In genomic region chr3:171749128-171749527, GRCh38 we compare ENCODE assay signal across 15 cellular contexts.
"Had no signal": no experiment of that assay in that cellular context is flagged by ENCODE, and none has a peak within 500 bp of the region (broad histone marks: within the 10 kb centered on the region; RNA-seq: fewer than 3 reads in every experiment).

No MANE protein-coding gene starts in this region.

- H3K36me3 ChIP-seq: ovary, sigmoid colon had no signal

- H3K4me3 ChIP-seq: mucosa of descending colon, ovary, sigmoid colon, spleen had no signal

- H3K27ac ChIP-seq: foreskin keratinocyte, sigmoid colon had no signal

- H3K27me3 ChIP-seq: foreskin keratinocyte, ovary, sigmoid colon, spleen had no signal

- ATAC-seq: activated CD4-positive, alpha-beta T cell treated with anti-CD3 and anti-CD28 coated beads for 36 hours; activated naive CD4-positive, alpha-beta T cell treated with anti-CD3 and anti-CD28 coated beads, Interleukin-2, amount 50 U/mL, for 72 hours; effector memory CD8-positive, alpha-beta T cell; foreskin keratinocyte; left lobe of liver; mucosa of descending colon; stimulated activated memory B cell treated with anti-CD40 and anti-IgM and Interleukin-4, amounts not matched to agents 10 μg/mL and 1 μg/mL and 100 μg/mL, for 72 hours; WTC11 had no signal

- DNase-seq: activated CD4-positive, alpha-beta T cell treated with anti-CD3 and anti-CD28 coated beads for 36 hours; activated CD4-positive, alpha-beta T cell treated with anti-CD3 and anti-CD28 coated beads, Interleukin-2, amount 50 U/mL, for 48 hours; activated gamma-delta T cell treated with Interleukin-2 at 50 U/mL for 16 hours; effector memory CD8-positive, alpha-beta T cell; foreskin keratinocyte; mucosa of descending colon; naive B cell; ovary; sigmoid colon; spleen; stimulated activated CD4-positive, alpha-beta T cell treated with anti-CD3 and anti-CD28 coated beads, Interleukin-4, amount 100 ng/mL, for 4 hours had no signal

- H3K9me3 ChIP-seq: mucosa of descending colon, ovary, sigmoid colon had no signal
